1 cellular context compared by ENCODE assay signal in the genomic region with DNA sequence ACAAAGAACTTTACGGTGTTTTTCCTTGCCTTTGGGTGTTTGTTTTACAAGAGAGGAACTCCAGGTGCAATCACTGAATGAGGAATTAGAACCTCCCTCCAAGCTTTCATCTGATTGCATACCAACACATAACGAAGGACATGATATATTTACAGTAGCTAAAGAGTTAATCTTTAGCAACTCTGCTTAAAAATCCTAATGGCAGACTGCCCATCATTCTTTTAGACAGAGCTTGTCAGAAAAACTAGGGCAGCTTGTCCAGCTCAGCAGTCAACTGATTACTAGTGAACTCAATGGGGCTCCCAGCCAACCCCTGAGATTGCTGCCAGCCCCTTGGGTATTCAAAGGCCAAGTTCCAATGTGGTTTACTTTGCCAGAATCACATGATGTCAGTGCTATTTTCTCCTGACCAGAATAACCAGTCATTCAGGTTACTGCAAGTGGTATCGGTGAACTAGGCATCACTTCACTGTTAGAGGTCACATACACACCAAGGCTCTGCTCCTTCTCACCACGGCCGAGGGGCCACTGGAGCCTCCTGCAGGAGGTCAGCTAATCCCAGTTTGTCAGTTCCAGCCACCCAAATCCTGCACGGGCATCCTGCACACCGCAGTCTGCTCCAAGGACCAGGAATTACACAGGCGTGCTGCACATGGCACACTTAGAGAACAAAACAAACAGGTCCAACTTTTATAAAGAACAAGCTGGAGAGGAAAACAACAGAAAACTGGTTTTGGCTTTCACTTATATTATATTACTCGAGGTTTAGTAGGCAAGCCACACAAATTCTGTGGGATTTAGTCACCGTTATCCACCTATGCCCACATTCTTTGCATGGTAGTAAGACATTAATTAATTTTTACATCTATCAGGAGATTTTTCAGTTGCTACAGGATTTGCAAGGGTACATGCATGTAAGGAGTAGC.
TF ChIP-seq lines count a peak whose summit lies in the region.

No MANE protein-coding gene starts in this region.

TF ChIP-seq in IMR-90, 13 proteins besides CTCF, POLR2A, EP300 and RAD21:
- no peak for TF ChIP-seq RCOR1 (IDR thresholded peaks at IDR 0.05; ENCODE audit: insufficient replicate concordance, low read length)
- TF ChIP-seq, protein P1, sequence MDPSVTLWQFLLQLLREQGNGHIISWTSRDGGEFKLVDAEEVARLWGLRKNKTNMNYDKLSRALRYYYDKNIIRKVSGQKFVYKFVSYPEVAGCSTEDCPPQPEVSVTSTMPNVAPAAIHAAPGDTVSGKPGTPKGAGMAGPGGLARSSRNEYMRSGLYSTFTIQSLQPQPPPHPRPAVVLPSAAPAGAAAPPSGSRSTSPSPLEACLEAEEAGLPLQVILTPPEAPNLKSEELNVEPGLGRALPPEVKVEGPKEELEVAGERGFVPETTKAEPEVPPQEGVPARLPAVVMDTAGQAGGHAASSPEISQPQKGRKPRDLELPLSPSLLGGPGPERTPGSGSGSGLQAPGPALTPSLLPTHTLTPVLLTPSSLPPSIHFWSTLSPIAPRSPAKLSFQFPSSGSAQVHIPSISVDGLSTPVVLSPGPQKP (IDR thresholded peaks at IDR 0.05; ENCODE audit: borderline replicate concordance, low read depth, low read length) = no peak
- TF ChIP-seq MAZ (IDR thresholded peaks at IDR 0.05; ENCODE audit: borderline replicate concordance, low read depth, low read length) = no peak
- no peak for TF ChIP-seq CEBPB (IDR thresholded peaks at IDR 0.05; ENCODE audit: low read depth, low read length)
- TF ChIP-seq, protein P2, sequence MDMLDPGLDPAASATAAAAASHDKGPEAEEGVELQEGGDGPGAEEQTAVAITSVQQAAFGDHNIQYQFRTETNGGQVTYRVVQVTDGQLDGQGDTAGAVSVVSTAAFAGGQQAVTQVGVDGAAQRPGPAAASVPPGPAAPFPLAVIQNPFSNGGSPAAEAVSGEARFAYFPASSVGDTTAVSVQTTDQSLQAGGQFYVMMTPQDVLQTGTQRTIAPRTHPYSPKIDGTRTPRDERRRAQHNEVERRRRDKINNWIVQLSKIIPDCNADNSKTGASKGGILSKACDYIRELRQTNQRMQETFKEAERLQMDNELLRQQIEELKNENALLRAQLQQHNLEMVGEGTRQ (IDR thresholded peaks at IDR 0.05; ENCODE audit: low read depth, low read length) = no peak
- no peak for TF ChIP-seq MXI1 (IDR thresholded peaks at IDR 0.05; ENCODE audit: borderline replicate concordance, low read depth, low read length)
- TF ChIP-seq NFE2L2 (IDR thresholded peaks at IDR 0.05; ENCODE audit: low read depth, low read length) = no peak
- no peak for TF ChIP-seq CHD1 (IDR thresholded peaks at IDR 0.05; ENCODE audit: low read depth, low read length)
- no peak for TF ChIP-seq BHLHE40 (IDR thresholded peaks at IDR 0.05; ENCODE audit: low read depth, low read length)
- no peak for TF ChIP-seq RFX5 (IDR thresholded peaks at IDR 0.05; ENCODE audit: low read depth, low read length)
- no peak for TF ChIP-seq FOS (IDR thresholded peaks at IDR 0.05; ENCODE audit: low read depth, low read length)
- no peak for TF ChIP-seq MAFK (IDR thresholded peaks at IDR 0.05; ENCODE audit: low read depth, low read length)
